Comparison of ENCODE assay signal across 31 cellular contexts in the genomic region with DNA sequence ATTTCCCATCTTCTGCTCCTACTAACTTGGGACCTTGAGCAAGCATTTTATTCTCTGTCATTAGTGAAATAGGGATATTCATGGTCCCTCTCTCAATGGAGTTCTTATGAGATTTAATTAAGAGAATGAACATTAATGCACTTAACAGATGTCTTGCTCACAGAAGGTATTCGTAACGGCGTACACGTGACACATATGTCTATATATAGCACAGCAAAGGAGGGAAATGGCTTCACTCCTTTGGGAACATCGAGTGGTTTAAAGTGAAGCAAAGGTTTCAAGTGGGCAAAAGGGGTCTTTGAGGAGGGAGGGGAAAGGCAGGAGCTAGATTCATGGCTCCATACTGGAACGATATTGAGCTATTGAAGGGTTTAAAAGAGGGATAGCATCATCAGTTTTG. TPM values are rescaled to one million over a fixed set of nuclear protein-coding genes. Genes with fewer than 3 reads are reported as not detected.
DNase-seq lines count a peak whose midpoint lies in the region; ATAC-seq, FAIRE-seq and TF ChIP-seq lines count a peak whose summit lies in the region.
"Had no signal": no experiment of that assay in that cellular context is flagged by ENCODE, and none has a peak within 500 bp of the region (broad histone marks: within the 10 kb centered on the region; RNA-seq: fewer than 3 reads in every experiment).

No MANE protein-coding gene starts in this region.

- H4K8ac ChIP-seq in H1 (ENCODE audit: extremely low read depth, insufficient read depth, low read length), result no peak overlapping the region

- H3K36me3 ChIP-seq in Loucy (ENCODE audit: insufficient read depth, low read length) (no peaks in the 10 kb centered on the region), H1 (ENCODE audit: control insufficient read depth in 2 of 4, insufficient read depth in 4 of 4, low read length in 3 of 4) (no peaks in the 10 kb centered on the region), small intestine (ENCODE audit: control insufficient read depth in 2 of 2, insufficient read depth in 2 of 2, low read length in 2 of 2) (no peaks in the 10 kb centered on the region)
- H3K36me3 ChIP-seq: adrenal gland, esophagus squamous epithelium, heart left ventricle, Peyer's patch, prostate gland, upper lobe of left lung had no signal

- peak overlapping the region; percentile 17 for H3K27ac Mint-ChIP-seq in activated CD8-positive, alpha-beta T cell treated with anti-CD3 and anti-CD28 coated beads, Interleukin-2, amount 10 ng/mL, durations not matched to agents 7 days and 5 days
- H3K27ac Mint-ChIP-seq in activated CD8-positive, alpha-beta T cell treated with anti-CD3 and anti-CD28 coated beads for 36 hours, result no peak overlapping the region
- H3K27ac Mint-ChIP-seq in stimulated activated effector memory CD8-positive, alpha-beta T cell treated with anti-CD3 and anti-CD28 coated beads, Interleukin-12 subunit alpha, Interleukin-12 subunit beta, amount 100 ng/mL, for 72 hours, result peak overlapping the region; percentile 84
- H3K27ac Mint-ChIP-seq: activated T-cell treated with anti-CD3 and anti-CD28 coated beads, Interleukin-2, amount 50 U/mL, for 24 hours; CD14-positive monocyte had no signal

- no peak for DNase-seq in activated CD8-positive, alpha-beta T cell treated with anti-CD3 and anti-CD28 coated beads, Interleukin-2, amount 10 ng/mL, durations not matched to agents 7 days and 5 days
- no peak for DNase-seq in activated CD8-positive, alpha-beta T cell treated with anti-CD3 and anti-CD28 coated beads for 36 hours
- DNase-seq in H1 (ENCODE audit: low read depth in 1 of 2, low spot score in 2 of 2), result no peak
- no peak for DNase-seq in stimulated activated effector memory CD8-positive, alpha-beta T cell treated with anti-CD3 and anti-CD28 coated beads, Interleukin-12 subunit alpha, Interleukin-12 subunit beta, amount 100 ng/mL, for 72 hours (ENCODE audit: low spot score in 2 of 2)
- no peak for DNase-seq in NAMALWA (ENCODE audit: low spot score)
- no peak for DNase-seq in small intestine
- DNase-seq: activated CD4-positive, alpha-beta T cell treated with anti-CD3 and anti-CD28 coated beads for 4 hours; activated gamma-delta T cell; activated T-cell treated with anti-CD3 and anti-CD28 coated beads, Interleukin-2, amount 50 U/mL, for 24 hours; dermis blood vessel endothelial cell; DMS153; esophagus squamous epithelium; foreskin keratinocyte; heart left ventricle; kidney; left ventricle myocardium superior; NCI-H1105 treated with DMSO at 0.1 percent for 48 hours; NCI-H2029 treated with DMSO at 0.1 percent for 48 hours; Peyer's patch; SHP77 treated with DMSO at 0.1 percent for 48 hours; stimulated activated CD4-positive, alpha-beta T cell treated with anti-CD3 and anti-CD28 coated beads, Interleukin-4, amount 100 ng/mL, for 1 hour; T-helper 9 cell; upper lobe of left lung had no signal

- H2AFZ ChIP-seq in Loucy (ENCODE audit: low read length) (no peak overlapping the region), H1 (ENCODE audit: low read length) (no peak overlapping the region)

- H3K4ac ChIP-seq in H1 (replicated peaks; ENCODE audit: insufficient read length, low read depth, low read length), result peak overlapping the region; percentile 24

- ATAC-seq in activated CD8-positive, alpha-beta T cell treated with anti-CD3 and anti-CD28 coated beads, Interleukin-2, amount 10 ng/mL, durations not matched to agents 7 days and 5 days, result no peak
- ATAC-seq in activated CD8-positive, alpha-beta T cell treated with anti-CD3 and anti-CD28 coated beads for 36 hours, result no peak
- no peak for ATAC-seq in stimulated activated effector memory CD8-positive, alpha-beta T cell treated with anti-CD3 and anti-CD28 coated beads, Interleukin-12 subunit alpha, Interleukin-12 subunit beta, amount 100 ng/mL, for 72 hours
- ATAC-seq in esophagus mucosa, result no peak
- ATAC-seq: foreskin keratinocyte, heart left ventricle, left ventricle myocardium superior had no signal

- no peak for TF ChIP-seq POLR2A in H1 (IDR thresholded peaks at IDR 0.05; ENCODE audit: control extremely low read depth in 1 of 2, low read depth in 2 of 2, low read length in 2 of 2)

- no peak overlapping the region for H3K56ac ChIP-seq in H1 (replicated peaks; ENCODE audit: insufficient read length, low read depth, low read length)

- no peak for TF ChIP-seq EP300 in H1 (IDR thresholded peaks at IDR 0.05; ENCODE audit: borderline replicate concordance in 1 of 2, low read depth in 2 of 2, low read length in 2 of 2)

- peaks cover 6% of the 10 kb centered on the region; the same call in 1 of the 2 replicates for H3K79me1 ChIP-seq in H1 (ENCODE audit: low read depth, low read length)

- no peak overlapping the region for H3K9ac ChIP-seq in Loucy (ENCODE audit: low read depth, low read length, poor library complexity, severe bottlenecking)
- no peak overlapping the region for H3K9ac ChIP-seq in H1 (replicated peaks in 1 of 4; ENCODE audit: extremely low read depth in 1 of 4, low read depth in 3 of 4, low read length in 3 of 4)

- H2BK12ac ChIP-seq in H1 (ENCODE audit: low read depth, low read length), result no peak overlapping the region

- no peaks in the 10 kb centered on the region for H3F3A ChIP-seq in Loucy (ENCODE audit: low read depth)

- H4K20me1 ChIP-seq in Loucy (ENCODE audit: insufficient read depth, low read length, poor library complexity, severe bottlenecking) (peaks cover 50% of the 10 kb centered on the region), H1 (replicated peaks in 1 of 2; ENCODE audit: control insufficient read depth in 1 of 2, insufficient read depth in 2 of 2, low read length in 2 of 2) (no peaks in the 10 kb centered on the region)

- H3K23ac ChIP-seq in H1 (ENCODE audit: insufficient read length), result no peak overlapping the region

- no peak overlapping the region for H2BK5ac ChIP-seq in H1 (ENCODE audit: low read depth, low read length)

- peak overlapping the region; percentile 38 for H3K4me2 ChIP-seq in Loucy (ENCODE audit: low read depth, low read length, poor library complexity, severe bottlenecking)
- H3K4me2 ChIP-seq in H1 (ENCODE audit: insufficient read depth in 1 of 2, low read depth in 2 of 2, low read length in 2 of 2), result no peak overlapping the region

- no peak overlapping the region for H3K4me3 Mint-ChIP-seq in activated CD8-positive, alpha-beta T cell treated with anti-CD3 and anti-CD28 coated beads, Interleukin-2, amount 10 ng/mL, durations not matched to agents 7 days and 5 days
- no peak overlapping the region for H3K4me3 Mint-ChIP-seq in activated CD8-positive, alpha-beta T cell treated with anti-CD3 and anti-CD28 coated beads for 36 hours
- H3K4me3 Mint-ChIP-seq in stimulated activated effector memory CD8-positive, alpha-beta T cell treated with anti-CD3 and anti-CD28 coated beads, Interleukin-12 subunit alpha, Interleukin-12 subunit beta, amount 100 ng/mL, for 72 hours, result no peak overlapping the region
- H3K4me3 Mint-ChIP-seq: activated T-cell treated with anti-CD3 and anti-CD28 coated beads, Interleukin-2, amount 50 U/mL, for 24 hours; CD14-positive monocyte had no signal

- H2AK5ac ChIP-seq in H1 (ENCODE audit: low read depth, low read length), result no peak overlapping the region; the same call in 1 of the 2 replicates

- POLR2A ChIA-PET in activated CD8-positive, alpha-beta T cell treated with anti-CD3 and anti-CD28 coated beads, Interleukin-2, amount 10 ng/mL, durations not matched to agents 7 days and 5 days (lab: Charles Lee), result interaction anchor here (3.4 kb wide), 1 partner anchor 24 kb away, joined by 9 read pairs; a partner anchor contains a TSS
- POLR2A ChIA-PET in activated CD8-positive, alpha-beta T cell treated with anti-CD3 and anti-CD28 coated beads for 36 hours (lab: Charles Lee), result no interaction called here
- POLR2A ChIA-PET in H1 (lab: Charles Lee; ENCODE audit: partially characterized antibody), result interaction anchor here (2.1 kb wide), 1 partner anchor 25 kb away, joined by 6 read pairs; a partner anchor contains a TSS

- H3K4me1 ChIP-seq in Loucy (ENCODE audit: insufficient read depth, low read length, poor library complexity, severe bottlenecking) (peaks cover 22% of the 10 kb centered on the region), H1 (replicated peaks in 1 of 4; ENCODE audit: control insufficient read depth in 3 of 4, insufficient read depth in 4 of 4, low read length in 3 of 4) (peaks cover 0 to 24% (median 14%) of the 10 kb centered on the region in 4 experiments; a peak in 6 of 7 replicates), small intestine (ENCODE audit: control insufficient read depth in 2 of 2, insufficient read depth in 1 of 2, low read depth in 1 of 2, low read length in 1 of 2) (peaks cover 2 to 19% of the 10 kb centered on the region in 2 donors)
- H3K4me1 ChIP-seq: foreskin keratinocyte, prostate gland had no signal

- H3K9me3 ChIP-seq in Loucy (ENCODE audit: insufficient read depth, low read depth, low read length), result no peaks in the 10 kb centered on the region
- no peaks in the 10 kb centered on the region for H3K9me3 ChIP-seq in H1 (ENCODE audit: insufficient read depth in 2 of 2, low read depth in 1 of 2, low read length in 1 of 2)
- no peaks in the 10 kb centered on the region for H3K9me3 ChIP-seq in small intestine (ENCODE audit: control insufficient read depth, low read depth)
- H3K9me3 ChIP-seq: adrenal gland, esophagus squamous epithelium, heart left ventricle, Peyer's patch, prostate gland, upper lobe of left lung had no signal

- H3K14ac ChIP-seq in H1 (ENCODE audit: insufficient read length), result no peak overlapping the region

- H2BK20ac ChIP-seq in H1 (ENCODE audit: low read length), result no peak overlapping the region

- 96% methylated on average over 6 of the region's 6 CpGs; no CpG with 5 or more reads in 1 of the 2 experiments for WGBS in H1 (ENCODE audit: extremely low coverage in 1 of 2, insufficient coverage in 1 of 2, insufficient read length in 1 of 2, insufficient replicate concordance in 2 of 2, low coverage in 1 of 2, low lambda C conversion rate in 2 of 2, missing lambda C conversion rate in 1 of 2), 2 experiments
- WGBS in small intestine, 3 donors, result 88 to 96% (median 92%) methylated on average over 6 of the region's 6 CpGs

- peak overlapping the region; percentile 18 for H3K4me3 ChIP-seq in Loucy (ENCODE audit: low read length, poor library complexity, severe bottlenecking)
- H3K4me3 ChIP-seq in H1 (ENCODE audit: extremely low read depth in 1 of 4, insufficient read depth in 2 of 4, low read depth in 3 of 4, low read length in 4 of 4), result no peak overlapping the region
- no peak overlapping the region for H3K4me3 ChIP-seq in small intestine (ENCODE audit: low read depth in 1 of 2, low read length in 2 of 2)
- H3K4me3 ChIP-seq: adrenal gland, esophagus squamous epithelium, heart left ventricle, Peyer's patch, prostate gland, upper lobe of left lung had no signal

- H2BK15ac ChIP-seq in H1 (ENCODE audit: low read length), result peak overlapping the region; percentile 94; the same call in 1 of the 2 replicates

- H3K18ac ChIP-seq in H1 (ENCODE audit: extremely low read depth, low read length), result no peak overlapping the region

- peaks cover 4% of the 10 kb centered on the region for H3K36me3 Mint-ChIP-seq in activated CD8-positive, alpha-beta T cell treated with anti-CD3 and anti-CD28 coated beads, Interleukin-2, amount 10 ng/mL, durations not matched to agents 7 days and 5 days (ENCODE audit: low read depth)
- H3K36me3 Mint-ChIP-seq in activated CD8-positive, alpha-beta T cell treated with anti-CD3 and anti-CD28 coated beads for 36 hours (ENCODE audit: low read depth), result no peaks in the 10 kb centered on the region
- no peaks in the 10 kb centered on the region for H3K36me3 Mint-ChIP-seq in stimulated activated effector memory CD8-positive, alpha-beta T cell treated with anti-CD3 and anti-CD28 coated beads, Interleukin-12 subunit alpha, Interleukin-12 subunit beta, amount 100 ng/mL, for 72 hours

- no peaks in the 10 kb centered on the region for H3K9me3 Mint-ChIP-seq in activated CD8-positive, alpha-beta T cell treated with anti-CD3 and anti-CD28 coated beads, Interleukin-2, amount 10 ng/mL, durations not matched to agents 7 days and 5 days (ENCODE audit: insufficient read depth)
- no peaks in the 10 kb centered on the region for H3K9me3 Mint-ChIP-seq in activated CD8-positive, alpha-beta T cell treated with anti-CD3 and anti-CD28 coated beads for 36 hours
- no peaks in the 10 kb centered on the region for H3K9me3 Mint-ChIP-seq in stimulated activated effector memory CD8-positive, alpha-beta T cell treated with anti-CD3 and anti-CD28 coated beads, Interleukin-12 subunit alpha, Interleukin-12 subunit beta, amount 100 ng/mL, for 72 hours
- H3K9me3 Mint-ChIP-seq: activated T-cell treated with anti-CD3 and anti-CD28 coated beads, Interleukin-2, amount 50 U/mL, for 24 hours; CD14-positive monocyte had no signal

- H3K27me3 Mint-ChIP-seq in activated CD8-positive, alpha-beta T cell treated with anti-CD3 and anti-CD28 coated beads, Interleukin-2, amount 10 ng/mL, durations not matched to agents 7 days and 5 days (ENCODE audit: low read depth), result no peaks in the 10 kb centered on the region
- no peaks in the 10 kb centered on the region for H3K27me3 Mint-ChIP-seq in activated CD8-positive, alpha-beta T cell treated with anti-CD3 and anti-CD28 coated beads for 36 hours
- H3K27me3 Mint-ChIP-seq: activated T-cell treated with anti-CD3 and anti-CD28 coated beads, Interleukin-2, amount 50 U/mL, for 24 hours had no signal

- peaks cover 33% of the 10 kb centered on the region for H3K4me1 Mint-ChIP-seq in activated CD8-positive, alpha-beta T cell treated with anti-CD3 and anti-CD28 coated beads, Interleukin-2, amount 10 ng/mL, durations not matched to agents 7 days and 5 days (ENCODE audit: low read depth)
- H3K4me1 Mint-ChIP-seq in activated CD8-positive, alpha-beta T cell treated with anti-CD3 and anti-CD28 coated beads for 36 hours (ENCODE audit: low read depth), result peaks cover 60% of the 10 kb centered on the region
- H3K4me1 Mint-ChIP-seq in stimulated activated effector memory CD8-positive, alpha-beta T cell treated with anti-CD3 and anti-CD28 coated beads, Interleukin-12 subunit alpha, Interleukin-12 subunit beta, amount 100 ng/mL, for 72 hours, result peaks cover 59% of the 10 kb centered on the region

- no peak for TF ChIP-seq RAD21 in H1 (IDR thresholded peaks at IDR 0.05 in 1 of 2, conservative IDR thresholded peaks at IDR 0.05 in 1 of 2; ENCODE audit: low read depth in 2 of 2, low read length in 2 of 2)

- no peak overlapping the region for H2BK120ac ChIP-seq in H1 (replicated peaks; ENCODE audit: low read depth, low read length)

- no peaks in the 10 kb centered on the region for H3K9me2 ChIP-seq in Loucy (replicated peaks; ENCODE audit: low read depth, low read length)

- CTCF ChIA-PET in activated CD8-positive, alpha-beta T cell treated with anti-CD3 and anti-CD28 coated beads, Interleukin-2, amount 10 ng/mL, durations not matched to agents 7 days and 5 days (lab: Charles Lee), result interaction anchor here (0.6 kb wide), 1 partner anchor 150 kb away, joined by 3 read pairs; no protein-coding TSS in a partner anchor
- CTCF ChIA-PET in activated CD8-positive, alpha-beta T cell treated with anti-CD3 and anti-CD28 coated beads for 36 hours (lab: Charles Lee), result no interaction called here
- CTCF ChIA-PET in H1 (lab: Charles Lee; ENCODE audit: partially characterized antibody), result interaction anchor here (1.2 to 1.3 kb wide), 2 partner anchors 21 to 45 kb away, joined by 3 read pairs; no protein-coding TSS in a partner anchor

- TF ChIP-seq CTCF in activated CD8-positive, alpha-beta T cell treated with anti-CD3 and anti-CD28 coated beads for 36 hours (IDR thresholded peaks at IDR 0.05), result no peak
- TF ChIP-seq CTCF in Loucy (conservative IDR thresholded peaks at IDR 0.05; ENCODE audit: low read length), result no peak
- no peak for TF ChIP-seq CTCF in H1 (IDR thresholded peaks at IDR 0.05; ENCODE audit: control extremely low read depth in 1 of 3, insufficient read depth in 1 of 3, low read depth in 1 of 3, low read length in 3 of 3)

- FAIRE-seq in H1 (lab: Jason Lieb, UNC), result no peak
- FAIRE-seq in small intestine (lab: Jason Lieb, UNC), result no peak
- FAIRE-seq: endometrium, H54, kidney had no signal

- intact Hi-C loops in activated CD8-positive, alpha-beta T cell treated with anti-CD3 and anti-CD28 coated beads for 36 hours (cut with micrococcal nuclease), result no loop called here

- no peaks in the 10 kb centered on the region for H3K23me2 ChIP-seq in H1 (ENCODE audit: low read depth, low read length)

- H3K27me3 ChIP-seq in Loucy (ENCODE audit: insufficient read depth, low read length, poor library complexity, severe bottlenecking) (no peaks in the 10 kb centered on the region), H1 (replicated peaks in 1 of 4; ENCODE audit: control insufficient read depth in 3 of 4, extremely low read depth in 1 of 4, insufficient read depth in 3 of 4, low read length in 3 of 4) (no peaks in the 10 kb centered on the region), small intestine (ENCODE audit: control insufficient read depth in 2 of 2, insufficient read depth in 2 of 2, low read length in 2 of 2) (no peaks in the 10 kb centered on the region)
- H3K27me3 ChIP-seq: adrenal gland, esophagus squamous epithelium, foreskin keratinocyte, heart left ventricle, Peyer's patch, upper lobe of left lung had no signal

- H4K91ac ChIP-seq in H1 (replicated peaks; ENCODE audit: insufficient read length, low read length), result no peak overlapping the region

- H3K79me2 ChIP-seq in Loucy (ENCODE audit: insufficient read depth, low read length) (peaks cover 86% of the 10 kb centered on the region; the same call in 1 of the 2 replicates), H1 (ENCODE audit: control insufficient read depth in 1 of 2, insufficient read depth in 2 of 2, low read length in 2 of 2) (peaks cover 3 to 86% of the 10 kb centered on the region in 2 experiments; a peak in 3 of 4 replicates)

- no peak overlapping the region for H4K5ac ChIP-seq in H1 (ENCODE audit: insufficient read length, low read depth, low read length)

- no peak overlapping the region for H3K27ac ChIP-seq in H1 (ENCODE audit: low read depth, low read length)
- H3K27ac ChIP-seq in small intestine (ENCODE audit: low read depth in 1 of 2, low read length in 1 of 2), result no peak overlapping the region
- H3K27ac ChIP-seq: 22Rv1, adrenal gland, esophagus squamous epithelium, foreskin keratinocyte, heart left ventricle, Peyer's patch, prostate gland, upper lobe of left lung had no signal

RNA-seq across cellular contexts. Expression of a gene that starts 24.6 kb away (rescaled TPM):
- 10 to 100 TPM; 52.9 to 53.4 TPM for total RNA-seq in activated CD8-positive, alpha-beta T cell treated with anti-CD3 and anti-CD28 coated beads, Interleukin-2, amount 10 ng/mL, durations not matched to agents 7 days and 5 days
- total RNA-seq in activated CD8-positive, alpha-beta T cell treated with anti-CD3 and anti-CD28 coated beads for 36 hours, result 10 to 100 TPM; 31.1 to 32.9 TPM
- total RNA-seq in H1 (2021; fragmentation: NEBNext Ultra II Directional; extraction: Animal tissue kit (Norgen Biotek cat#: 25700)), result 25.0 and 26.1 TPM in 2 replicates
- polyA plus RNA-seq in H1 (2011; rRNA removed), result 13.0 and 13.2 TPM in 2 replicates
- polyA plus RNA-seq in H1 (2011; cell fraction: cytosol; rRNA removed), result 19.2 TPM
- polyA plus RNA-seq in H1 (2011; cell fraction: nucleus; rRNA removed), result 30.3 TPM
- polyA plus RNA-seq in H1 (2012, experiment 1 of 2), result 17.0 to 20.3 TPM (median 19.7 TPM) in 4 replicates
- 1.2 TPM for polyA plus RNA-seq in H1 (2012, experiment 2 of 2)
- polyA plus RNA-seq in H1 (2013, experiment 1 of 2), result 11.8 TPM
- 9.9 TPM for polyA plus RNA-seq in H1 (2013, experiment 2 of 2)
- polyA minus RNA-seq in H1 (2011; rRNA and poly(A)+ RNA removed), result 85.8 and 95.2 TPM in 2 replicates
- 24.4 TPM for polyA minus RNA-seq in H1 (2011; cell fraction: cytosol; rRNA and poly(A)+ RNA removed)
- polyA minus RNA-seq in H1 (2011; cell fraction: nucleus; rRNA and poly(A)+ RNA removed), result 198 TPM
- total RNA-seq in esophagus mucosa, result 19.2 TPM
- polyA plus RNA-seq in small intestine, result 10 to 100 TPM; 12.6 to 23.3 (median 14.6) TPM
